In genomic region chr14:59015482-59015881, GRCh38 we compare ENCODE assay signal across 20 cellular contexts.
A peak's percentile ranks its signal among the peaks of the same experiment; 100 is the strongest.
DNase-seq lines count a peak whose midpoint lies in the region; ATAC-seq, FAIRE-seq and TF ChIP-seq lines count a peak whose summit lies in the region.
"Had no signal": no experiment of that assay in that cellular context is flagged by ENCODE, and none has a peak within 500 bp of the region (broad histone marks: within the 10 kb centered on the region; RNA-seq: fewer than 3 reads in every experiment).

No MANE protein-coding gene starts in this region.

- H3K4me3 ChIP-seq in mesenchymal stem cell (ENCODE audit: insufficient read depth in 1 of 2, low read depth in 1 of 2, low read length in 2 of 2) = no peak overlapping the region
- H3K4me3 ChIP-seq: GM23248, K562 had no signal

- no peak overlapping the region for H4K5ac ChIP-seq in H9 (ENCODE audit: insufficient read length, low read depth, low read length)

- H3K79me1 ChIP-seq in H9 (ENCODE audit: insufficient read depth, low read depth, low read length, poor library complexity, severe bottlenecking) (no peaks in the 10 kb centered on the region), mesenchymal stem cell (replicated peaks; ENCODE audit: low read length, poor library complexity, severe bottlenecking) (no peaks in the 10 kb centered on the region)

- H3K23me2 ChIP-seq in H9 (ENCODE audit: insufficient read length, low read depth, low read length, poor library complexity, severe bottlenecking) = no peaks in the 10 kb centered on the region

- H2BK12ac ChIP-seq in H9 (ENCODE audit: insufficient read length, low read depth, low read length) = no peak overlapping the region
- peak overlapping the region in 1 of 2 experiments; percentile 80 for H2BK12ac ChIP-seq in mesenchymal stem cell (ENCODE audit: low read length in 2 of 2)

- H3K9me3 ChIP-seq in H9 (ENCODE audit: control insufficient read depth, low read depth, low read length) (no peaks in the 10 kb centered on the region), mesenchymal stem cell (ENCODE audit: control insufficient read depth, low read length) (peaks cover 17% of the 10 kb centered on the region)
- H3K9me3 ChIP-seq: Caco-2 had no signal

- no peaks in the 10 kb centered on the region for H3K36me3 Mint-ChIP-seq in H9 (ENCODE audit: insufficient read depth in 1 of 3, low read depth in 3 of 3)
- H3K36me3 Mint-ChIP-seq in WTC11 = 0 out of 2 replicates have a peak, but pooled peaks cover 3% of the 10 kb centered on the region

- no peak overlapping the region for H2BK120ac ChIP-seq in H9 (ENCODE audit: low read depth, low read length, poor library complexity, severe bottlenecking)
- H2BK120ac ChIP-seq in mesenchymal stem cell (ENCODE audit: low read depth, low read length) = no peak overlapping the region

- peaks cover 5 to 6% of the 10 kb centered on the region in 2 experiments; a peak in 3 of 5 replicates for H3K9me3 Mint-ChIP-seq in H9
- H3K9me3 Mint-ChIP-seq in WTC11 = peaks cover 13% of the 10 kb centered on the region

- H3K9ac ChIP-seq in H9 (ENCODE audit: extremely low read depth, insufficient read length, low read length) = no peak overlapping the region
- H3K9ac ChIP-seq in mesenchymal stem cell (ENCODE audit: low read length) = no peak overlapping the region
- H3K9ac ChIP-seq: GM23248 had no signal

- H3K36me3 ChIP-seq in mesenchymal stem cell (ENCODE audit: control insufficient read depth in 1 of 2, insufficient read depth in 2 of 2, low read depth in 1 of 2, low read length in 2 of 2) = no peaks in the 10 kb centered on the region

- no peaks in the 10 kb centered on the region for H4K20me1 ChIP-seq in H9 (ENCODE audit: control insufficient read depth, insufficient read depth, insufficient read length)

- H3K4me1 Mint-ChIP-seq in H9 = peaks cover 3% of the 10 kb centered on the region in 2 experiments; a peak in 2 of 4 replicates
- 0 out of 2 replicates have a peak, but pooled peaks cover 2% of the 10 kb centered on the region for H3K4me1 Mint-ChIP-seq in WTC11

- H4K8ac ChIP-seq in H9 (replicated peaks; ENCODE audit: insufficient read length, low read depth, low read length) (no peak overlapping the region), mesenchymal stem cell (ENCODE audit: low read length) (no peak overlapping the region)

- H3K4me1 ChIP-seq in H9 (ENCODE audit: insufficient read depth, low read length) (peaks cover 2% of the 10 kb centered on the region; the same call in 1 of the 2 replicates), mesenchymal stem cell (ENCODE audit: control insufficient read depth, insufficient read depth, low read depth, low read length) (no peaks in the 10 kb centered on the region)
- H3K4me1 ChIP-seq: Caco-2 had no signal

- H3K27me3 ChIP-seq in H9 (ENCODE audit: insufficient read depth, low read length) (no peaks in the 10 kb centered on the region), mesenchymal stem cell (ENCODE audit: control insufficient read depth in 1 of 2, insufficient read depth in 1 of 2, low read length in 2 of 2) (no peaks in the 10 kb centered on the region)

- no peaks in the 10 kb centered on the region for H3K27me3 Mint-ChIP-seq in H9 (ENCODE audit: low read depth)
- H3K27me3 Mint-ChIP-seq in WTC11 (ENCODE audit: low read depth) = no peaks in the 10 kb centered on the region; the same call in 1 of the 2 replicates
- H3K27me3 Mint-ChIP-seq: CD4-positive, alpha-beta T cell had no signal

- ATAC-seq in WTC11 (peak; percentile 60), GM19351 (IDR thresholded peaks at IDR 0.05; ENCODE audit: unreplicated experiment) (no peak)
- ATAC-seq: K562 had no signal

- CTCF ChIA-PET in WTC11 (lab: Charles Lee) = no interaction called here

- H2BK20ac ChIP-seq in H9 (ENCODE audit: low read depth, low read length, poor library complexity, severe bottlenecking) = no peak overlapping the region

- TF ChIP-seq POLR2A in H54 (IDR thresholded peaks at IDR 0.05; ENCODE audit: low read depth, low read length) = no peak

- no peak overlapping the region for H3K56ac ChIP-seq in H9 (ENCODE audit: insufficient read length, low read depth, low read length)

- no peak overlapping the region for H3K4ac ChIP-seq in H9 (ENCODE audit: low read depth, low read length)
- peak overlapping the region in 1 of 2 experiments; percentile 46 for H3K4ac ChIP-seq in mesenchymal stem cell (ENCODE audit: low read depth in 1 of 2, low read length in 2 of 2)

- H3K14ac ChIP-seq in H9 (ENCODE audit: insufficient read depth, low read length) (no peak overlapping the region), mesenchymal stem cell (ENCODE audit: low read length in 2 of 2) (peak overlapping the region in 1 of 2 experiments; percentile 4)

- intact Hi-C loops in posterior vena cava (cut with DNase I) = no loop called here

- H3K27ac Mint-ChIP-seq in H9 = no peak overlapping the region
- no peak overlapping the region for H3K27ac Mint-ChIP-seq in WTC11
- H3K27ac Mint-ChIP-seq: CD4-positive, alpha-beta T cell had no signal

- WGBS in H9 (ENCODE audit: extremely low coverage, insufficient read length, low lambda C conversion rate) = no CpG with 5 or more reads among the region's 3 CpGs
- 89% methylated on average over 3 of the region's 3 CpGs for WGBS in mesenchymal stem cell

- no peak overlapping the region for H2BK5ac ChIP-seq in H9 (ENCODE audit: insufficient read length, low read length)
- H2BK5ac ChIP-seq in mesenchymal stem cell (ENCODE audit: low read depth, low read length, poor library complexity, severe bottlenecking) = no peak overlapping the region

- H3K23ac ChIP-seq in H9 (ENCODE audit: insufficient read length, low read depth, low read length) (no peak overlapping the region), mesenchymal stem cell (ENCODE audit: low read length in 2 of 2) (no peak overlapping the region)

- H3K4me2 ChIP-seq in H9 (ENCODE audit: insufficient read depth, insufficient read length, low read length) = no peak overlapping the region
- no peak overlapping the region for H3K4me2 ChIP-seq in mesenchymal stem cell (ENCODE audit: low read length, poor library complexity, severe bottlenecking)

- H3K4me3 Mint-ChIP-seq in H9 = no peak overlapping the region
- H3K4me3 Mint-ChIP-seq in WTC11 = no peak overlapping the region
- H3K4me3 Mint-ChIP-seq: CD4-positive, alpha-beta T cell had no signal

- H3K79me2 ChIP-seq in H9 (ENCODE audit: insufficient read depth, low read length) = no peaks in the 10 kb centered on the region

- DNase-seq in H9 (peak; percentile 36), WTC11 (ENCODE audit: low spot score) (peak; percentile 15), mesenchymal stem cell (no peak), H54 (ENCODE audit: insufficient read length, low spot score) (no peak), posterior vena cava (ENCODE audit: low spot score) (no peak), SIG-M5 (lab: John Stamatoyannopoulos, UW) (no peak)
- DNase-seq: AML-193; Caco-2; CD4-positive, alpha-beta T cell; GDM1; GM23248; H7; IMR-90 had no signal

- TF ChIP-seq CTCF in H9 (conservative IDR thresholded peaks at IDR 0.05) = peak; percentile 14; the same call in 1 of the 3 replicates
- no peak for TF ChIP-seq CTCF in WTC11 (IDR thresholded peaks at IDR 0.05)

- no peak overlapping the region for H3K18ac ChIP-seq in H9 (ENCODE audit: insufficient read length, low read depth, low read length)
- peak overlapping the region in 1 of 2 experiments; percentile 1 for H3K18ac ChIP-seq in mesenchymal stem cell (ENCODE audit: low read depth in 1 of 2, low read length in 2 of 2)

- H3T11ph ChIP-seq in H9 (ENCODE audit: low read length) = no peak overlapping the region

- no peak overlapping the region for H4K91ac ChIP-seq in H9 (ENCODE audit: insufficient read length, low read depth, low read length)
- H4K91ac ChIP-seq in mesenchymal stem cell (ENCODE audit: low read length) = peak overlapping the region; percentile 78

- no peak overlapping the region for H3K27ac ChIP-seq in H9 (ENCODE audit: insufficient read length, low read depth, low read length)
- no peak overlapping the region for H3K27ac ChIP-seq in mesenchymal stem cell (ENCODE audit: low read length, poor library complexity, severe bottlenecking)
- H3K27ac ChIP-seq: C4-2B, GM23248 had no signal

- no peak for FAIRE-seq in H54 (lab: Jason Lieb, UNC)
- FAIRE-seq: A204.1, D721Med, GM12892, GM18507, K562 had no signal

- H2AK5ac ChIP-seq in H9 (ENCODE audit: insufficient read length, low read length) (no peak overlapping the region), mesenchymal stem cell (ENCODE audit: low read length, severe bottlenecking) (no peak overlapping the region)

- H2BK15ac ChIP-seq in H9 (ENCODE audit: low read depth, low read length) = no peak overlapping the region
- no peak overlapping the region for H2BK15ac ChIP-seq in mesenchymal stem cell (ENCODE audit: low read depth, poor library complexity, severe bottlenecking)

- POLR2A ChIA-PET in WTC11 (lab: Charles Lee) = no interaction called here

- H2AFZ ChIP-seq in H9 (ENCODE audit: low read length) = no peak overlapping the region
- no peak overlapping the region for H2AFZ ChIP-seq in mesenchymal stem cell (ENCODE audit: low read depth, low read length)
- H2AFZ ChIP-seq: GM23248 had no signal

TF ChIP-seq in WTC11, 78 proteins besides CTCF, POLR2A, EP300 and RAD21:
- TF ChIP-seq FOXP1 (CRISPR knock-in tag; IDR thresholded peaks at IDR 0.05; ENCODE audit: borderline replicate concordance) (0 out of 2 replicates have a peak, but pooled peaks have one; percentile 28), GRHL2 (CRISPR knock-in tag; IDR thresholded peaks at IDR 0.05; ENCODE audit: insufficient replicate concordance, severe bottlenecking) (no peak), ATF3 (CRISPR knock-in tag; conservative IDR thresholded peaks at IDR 0.05) (no peak)
- TF ChIP-seq, protein P1, sequence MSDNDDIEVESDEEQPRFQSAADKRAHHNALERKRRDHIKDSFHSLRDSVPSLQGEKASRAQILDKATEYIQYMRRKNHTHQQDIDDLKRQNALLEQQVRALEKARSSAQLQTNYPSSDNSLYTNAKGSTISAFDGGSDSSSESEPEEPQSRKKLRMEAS (CRISPR knock-in tag; IDR thresholded peaks at IDR 0.05) = no peak

Comparison
In these comparisons a context has a peak if more than half of its experiments do, and no peak if none do; other contexts are left out.
1. DNase-seq: peak in H9 (single experiment) and WTC11 (single experiment); none in mesenchymal stem cell (single experiment), H54 (single experiment), posterior vena cava (single experiment) and SIG-M5 (single experiment).